9 cellular contexts compared by ENCODE assay signal in genomic region chrX:38327775-38328081, GRCh38. TPM values are rescaled to one million over a fixed set of nuclear protein-coding genes. Genes with fewer than 3 reads are reported as not detected.
DNase-seq lines count a peak whose midpoint lies in the region; ATAC-seq and TF ChIP-seq lines count a peak whose summit lies in the region.
"Had no signal": no experiment of that assay in that cellular context is flagged by ENCODE, and none has a peak within 500 bp of the region (broad histone marks: within the 10 kb centered on the region; RNA-seq: fewer than 3 reads in every experiment).

No MANE protein-coding gene starts in this region.

- peaks cover 20% of the 10 kb centered on the region for H3K4me1 Mint-ChIP-seq in activated naive CD8-positive, alpha-beta T cell treated with anti-CD3 and anti-CD28 coated beads for 36 hours
- peaks cover 4 to 35% (median 31%) of the 10 kb centered on the region in 4 donors for H3K4me1 Mint-ChIP-seq in naive thymus-derived CD8-positive, alpha-beta T cell

- H3K4me3 ChIP-seq in BJ (ENCODE audit: low read depth, low read length) = 0 out of 2 replicates have a peak overlapping the region, but pooled peaks have one; percentile 2

- CTCF ChIA-PET in BJ (lab: Yijun Ruan, JAX) = interaction anchor here (0.6 to 2.6 kb wide), 16 partner anchors 9 to 416 kb away, joined by 3 to 17 read pairs (median 4); no protein-coding TSS in a partner anchor

- peak overlapping the region; percentile 89 for H3K4me3 Mint-ChIP-seq in activated naive CD8-positive, alpha-beta T cell treated with anti-CD3 and anti-CD28 coated beads for 36 hours
- peak overlapping the region; percentile 91 to 97 (median 94) for H3K4me3 Mint-ChIP-seq in naive thymus-derived CD8-positive, alpha-beta T cell

- H3K36me3 Mint-ChIP-seq in activated naive CD8-positive, alpha-beta T cell treated with anti-CD3 and anti-CD28 coated beads for 36 hours = no peaks in the 10 kb centered on the region
- no peaks in the 10 kb centered on the region for H3K36me3 Mint-ChIP-seq in naive thymus-derived CD8-positive, alpha-beta T cell

- no peaks in the 10 kb centered on the region for H3K9me3 Mint-ChIP-seq in activated naive CD8-positive, alpha-beta T cell treated with anti-CD3 and anti-CD28 coated beads for 36 hours
- H3K9me3 Mint-ChIP-seq in naive thymus-derived CD8-positive, alpha-beta T cell = no peaks in the 10 kb centered on the region

- H3K36me3 ChIP-seq in BJ (ENCODE audit: control insufficient read depth, insufficient read depth, low read length) = no peaks in the 10 kb centered on the region

- H3K27ac Mint-ChIP-seq in activated naive CD8-positive, alpha-beta T cell treated with anti-CD3 and anti-CD28 coated beads for 36 hours = peak overlapping the region; percentile 90
- H3K27ac Mint-ChIP-seq in naive thymus-derived CD8-positive, alpha-beta T cell = peak overlapping the region; percentile 80 to 98 (median 97)

- DNase-seq in BJ (ENCODE audit: low read depth) (no peak), AML-193 (lab: John Stamatoyannopoulos, UW) (no peak), ACHN (no peak)
- DNase-seq in activated naive CD8-positive, alpha-beta T cell treated with anti-CD3 and anti-CD28 coated beads for 36 hours = no peak
- DNase-seq in naive thymus-derived CD8-positive, alpha-beta T cell = no peak

- in situ Hi-C loops in ACHN (cut with HindIII; ENCODE audit: low pct_ligation_motif_present, low pct_unique_long_range_greater_than_20kb, low sequenced_read_pairs) = no loop called here

- POLR2A ChIA-PET in BJ (lab: Charles Lee) = no interaction called here
- POLR2A ChIA-PET in naive thymus-derived CD8-positive, alpha-beta T cell (lab: Charles Lee) = interaction anchor here (0.6 to 1.4 kb wide), 3 partner anchors 235 to 932 kb away, joined by 3 to 5 read pairs (median 3); no protein-coding TSS in a partner anchor

- no peaks in the 10 kb centered on the region for H3K27me3 Mint-ChIP-seq in activated naive CD8-positive, alpha-beta T cell treated with anti-CD3 and anti-CD28 coated beads for 36 hours
- H3K27me3 Mint-ChIP-seq in naive thymus-derived CD8-positive, alpha-beta T cell = no peaks in the 10 kb centered on the region

- H3K27me3 ChIP-seq in BJ (ENCODE audit: control insufficient read depth, insufficient read depth, low read length) = no peaks in the 10 kb centered on the region
- H3K27me3 ChIP-seq: foreskin keratinocyte had no signal

- ATAC-seq in HG02840 (IDR thresholded peaks at IDR 0.05; ENCODE audit: low FRiP score, unreplicated experiment) (peak; percentile 2), GM18873 (IDR thresholded peaks at IDR 0.05; ENCODE audit: low FRiP score, unreplicated experiment) (no peak), GM21360 (IDR thresholded peaks at IDR 0.05; ENCODE audit: unreplicated experiment) (no peak)
- ATAC-seq in naive thymus-derived CD8-positive, alpha-beta T cell = peak; percentile 3 to 6

- no peak for TF ChIP-seq CTCF in BJ (IDR thresholded peaks at IDR 0.05; ENCODE audit: insufficient read depth, low read depth, low read length)

RNA-seq across cellular contexts. Expression of gene RPGR, which starts 0.4 kb away (rescaled TPM):
- 0.93 and 1.8 TPM in 2 replicates for polyA plus RNA-seq in BJ (2011; rRNA removed)
- 0.81 and 1.5 TPM in 2 replicates for polyA minus RNA-seq in BJ (2011; rRNA and poly(A)+ RNA removed)
- 10 to 100 TPM in 1 of 2 experiments, 1 to 10 TPM in 1; 9.4 to 10.0 TPM for total RNA-seq in activated naive CD8-positive, alpha-beta T cell treated with anti-CD3 and anti-CD28 coated beads for 36 hours
- total RNA-seq in naive thymus-derived CD8-positive, alpha-beta T cell = 10 to 100 TPM; 13.0 to 15.2 TPM
- polyA plus RNA-seq in naive thymus-derived CD8-positive, alpha-beta T cell = 1 to 10 TPM; 3.6 to 6.2 (median 5.9) TPM

RNA-seq across cellular contexts. Expression of gene OTC, which starts 24.7 kb away (rescaled TPM):
- polyA plus RNA-seq in BJ (2011; rRNA removed) = not detected in 2 replicates
- not detected in 2 replicates for polyA minus RNA-seq in BJ (2011; rRNA and poly(A)+ RNA removed)
- total RNA-seq in activated naive CD8-positive, alpha-beta T cell treated with anti-CD3 and anti-CD28 coated beads for 36 hours = not detected
- total RNA-seq in naive thymus-derived CD8-positive, alpha-beta T cell = not detected
- polyA plus RNA-seq in naive thymus-derived CD8-positive, alpha-beta T cell = not detected
- total RNA-seq: foreskin keratinocyte had no signal
- polyA plus RNA-seq: foreskin keratinocyte had no signal

Comparison
In these comparisons a context has a peak if more than half of its experiments do, and no peak if none do; other contexts are left out.
1. ATAC-seq: peak in HG02840 (single experiment) and naive thymus-derived CD8-positive, alpha-beta T cell (2 of 2); none in GM18873 (single experiment) and GM21360 (single experiment).